ENCODE assay signal across 8 cellular contexts in genomic region chr12:49296836-49297694, GRCh38.
DNase-seq lines count a peak whose midpoint lies in the region; ATAC-seq lines count a peak whose summit lies in the region.

No MANE protein-coding gene starts in this region.

- no peak overlapping the region for H3K9ac ChIP-seq in iPS-20b (ENCODE audit: low read depth, low read length)

- DNase-seq in activated T-cell treated with anti-CD3 and anti-CD28 coated beads for 48 hours (ENCODE audit: low read depth) (peak; percentile 48), activated T-cell treated with anti-CD3 and anti-CD28 coated beads for 4 hours (no peak), NCI-H82 (lab: John Stamatoyannopoulos, UW) (peak; percentile 79), medulla oblongata (ENCODE audit: extremely low spot score) (no peak)
- peak; percentile 21 for DNase-seq in activated effector memory CD4-positive, alpha-beta T cell treated with Interleukin-2 at 50 U/mL for 16 hours

- H3K4me1 Mint-ChIP-seq in stimulated activated naive CD8-positive, alpha-beta T cell treated with anti-CD3 and anti-CD28 coated beads, Interleukin-15, Interleukin-2, amounts not matched to agents 100 ng/mL and 50 ng/mL, for 24 hours (ENCODE audit: low read depth), result peaks cover 23% of the 10 kb centered on the region

- no peaks in the 10 kb centered on the region for H3K4me1 ChIP-seq in iPS-20b (ENCODE audit: insufficient read depth, low read length)

- H3K4me3 Mint-ChIP-seq in stimulated activated naive CD8-positive, alpha-beta T cell treated with anti-CD3 and anti-CD28 coated beads, Interleukin-15, Interleukin-2, amounts not matched to agents 100 ng/mL and 50 ng/mL, for 24 hours, result peak overlapping the region; percentile 49

- no peak overlapping the region for H3K27ac ChIP-seq in iPS-20b (ENCODE audit: low read length)

- H3K27me3 ChIP-seq in iPS-20b (ENCODE audit: insufficient read depth, low read length), result peaks cover 80% of the 10 kb centered on the region

- peak overlapping the region; percentile 60 for H3K4me3 ChIP-seq in iPS-20b (ENCODE audit: low read length)

- no peaks in the 10 kb centered on the region for H3K36me3 ChIP-seq in iPS-20b (ENCODE audit: insufficient read depth, low read depth, low read length)

- H3K27me3 Mint-ChIP-seq in stimulated activated naive CD8-positive, alpha-beta T cell treated with anti-CD3 and anti-CD28 coated beads, Interleukin-15, Interleukin-2, amounts not matched to agents 100 ng/mL and 50 ng/mL, for 24 hours, result peaks cover 54% of the 10 kb centered on the region

- H3K9me3 ChIP-seq in iPS-20b (ENCODE audit: insufficient read depth, low read depth, low read length), result 0 out of 2 replicates have a peak, but pooled peaks cover 3% of the 10 kb centered on the region

- H3K9me3 Mint-ChIP-seq in stimulated activated naive CD8-positive, alpha-beta T cell treated with anti-CD3 and anti-CD28 coated beads, Interleukin-15, Interleukin-2, amounts not matched to agents 100 ng/mL and 50 ng/mL, for 24 hours, result no peaks in the 10 kb centered on the region

- no peaks in the 10 kb centered on the region for H3K36me3 Mint-ChIP-seq in stimulated activated naive CD8-positive, alpha-beta T cell treated with anti-CD3 and anti-CD28 coated beads, Interleukin-15, Interleukin-2, amounts not matched to agents 100 ng/mL and 50 ng/mL, for 24 hours (ENCODE audit: low read depth)

- ATAC-seq in HG03354 (IDR thresholded peaks at IDR 0.05; ENCODE audit: poor library complexity, severe bottlenecking, unreplicated experiment), result no peak

- no peak overlapping the region for H3K27ac Mint-ChIP-seq in stimulated activated naive CD8-positive, alpha-beta T cell treated with anti-CD3 and anti-CD28 coated beads, Interleukin-15, Interleukin-2, amounts not matched to agents 100 ng/mL and 50 ng/mL, for 24 hours

Comparison
In these comparisons a context has a peak if more than half of its experiments do, and no peak if none do; other contexts are left out.
1. DNase-seq: peak in activated T-cell treated with anti-CD3 and anti-CD28 coated beads for 48 hours (single experiment), NCI-H82 (single experiment) and activated effector memory CD4-positive, alpha-beta T cell treated with Interleukin-2 at 50 U/mL for 16 hours (single experiment); none in activated T-cell treated with anti-CD3 and anti-CD28 coated beads for 4 hours (single experiment) and medulla oblongata (single experiment).